Comparison of ENCODE assay signal across 10 cellular contexts in the genomic region with DNA sequence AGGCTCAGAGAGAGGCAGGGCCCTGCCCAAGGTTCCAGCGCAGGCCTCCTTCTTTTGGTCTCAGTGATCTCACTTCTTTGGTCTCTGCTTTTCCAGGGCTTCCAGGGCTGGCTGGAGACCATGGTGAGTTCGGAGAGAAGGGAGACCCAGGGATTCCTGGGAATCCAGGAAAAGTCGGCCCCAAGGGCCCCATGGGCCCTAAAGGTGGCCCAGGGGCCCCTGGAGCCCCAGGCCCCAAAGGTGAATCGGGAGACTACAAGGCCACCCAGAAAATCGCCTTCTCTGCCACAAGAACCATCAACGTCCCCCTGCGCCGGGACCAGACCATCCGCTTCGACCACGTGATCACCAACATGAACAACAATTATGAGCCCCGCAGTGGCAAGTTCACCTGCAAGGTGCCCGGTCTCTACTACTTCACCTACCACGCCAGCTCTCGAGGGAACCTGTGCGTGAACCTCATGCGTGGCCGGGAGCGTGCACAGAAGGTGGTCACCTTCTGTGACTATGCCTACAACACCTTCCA. TPM values are rescaled to one million over a fixed set of nuclear protein-coding genes. Genes with fewer than 3 reads are reported as not detected.
"Had no signal": no experiment of that assay in that cellular context is flagged by ENCODE, and none has a peak within 500 bp of the region (broad histone marks: within the 10 kb centered on the region; RNA-seq: fewer than 3 reads in every experiment).

No MANE protein-coding gene starts in this region.

- FAIRE-seq: H1, H54 had no signal

- H3K27ac ChIP-seq: HL-60 had no signal

- H3K4me2 ChIP-seq: GM23338 had no signal

- H2AFZ ChIP-seq: GM23338 had no signal

- DNase-seq: H9, HCEC 1CT, HFFc6, IMR-90, KBM-7 had no signal

- H3K4me3 ChIP-seq: GM23338 had no signal

- ATAC-seq: GM23338 had no signal

RNA-seq across cellular contexts. Expression of a gene that starts 7.7 kb away (rescaled TPM):
- total RNA-seq: GM23338, H1, H9, HFFc6, HT1080, IMR-90 had no signal
- polyA plus RNA-seq: GM23338, H1, IMR-90 had no signal

RNA-seq across cellular contexts. Expression of a gene that starts 17.3 kb away (rescaled TPM):
- total RNA-seq: GM23338, H1, H9, HFFc6, HT1080, IMR-90 had no signal
- polyA plus RNA-seq: GM23338, H1, IMR-90 had no signal

RNA-seq across cellular contexts. Expression of a gene that starts 24.4 kb away (rescaled TPM):
- total RNA-seq: GM23338, H1, H9, HFFc6, HT1080, IMR-90 had no signal
- polyA plus RNA-seq: GM23338, H1, IMR-90 had no signal
